11 cellular contexts compared by ENCODE assay signal in the genomic region with DNA sequence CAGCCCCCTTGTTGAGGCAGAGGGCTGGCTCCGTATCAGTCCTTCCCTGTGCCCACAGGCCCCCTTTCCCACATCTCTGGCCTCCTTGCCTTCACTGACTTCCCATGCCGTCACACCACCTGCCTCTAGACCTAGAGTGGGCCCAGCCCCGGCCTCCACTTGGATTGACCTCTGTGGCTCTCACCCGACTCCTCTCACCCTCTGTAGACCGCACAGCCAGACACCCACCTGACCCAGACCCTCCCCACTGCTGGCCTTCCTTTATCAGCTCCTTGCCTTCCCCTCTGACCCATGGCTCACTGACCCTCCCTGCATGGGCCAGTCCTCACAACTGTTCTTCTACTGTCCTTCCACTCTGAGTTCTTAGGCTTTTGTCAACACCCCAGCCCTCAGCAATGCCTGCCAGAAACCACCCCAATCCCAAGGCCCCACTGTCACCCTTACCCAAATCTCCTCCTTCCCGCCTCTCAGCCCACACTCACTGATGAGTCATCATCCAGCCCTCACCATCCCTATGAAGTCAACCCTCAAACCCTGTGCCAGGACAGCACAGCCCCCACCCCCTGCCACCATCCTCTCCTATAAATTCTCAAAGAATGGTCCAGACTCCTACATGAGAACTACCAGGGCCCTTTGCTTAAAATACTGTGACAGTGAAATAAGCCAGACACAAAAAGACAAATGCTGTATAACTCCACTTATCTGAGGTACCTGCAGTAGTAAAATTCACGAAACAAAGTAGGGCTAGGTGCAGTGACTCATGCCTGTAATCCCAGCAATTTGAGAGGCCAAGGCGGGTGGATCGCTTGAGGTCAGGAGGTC. TPM values are rescaled to one million over a fixed set of nuclear protein-coding genes. Genes with fewer than 3 reads are reported as not detected.
A peak's percentile ranks its signal among the peaks of the same experiment; 100 is the strongest.
DNase-seq lines count a peak whose midpoint lies in the region; ATAC-seq, FAIRE-seq and TF ChIP-seq lines count a peak whose summit lies in the region.
"Had no signal": no experiment of that assay in that cellular context is flagged by ENCODE, and none has a peak within 500 bp of the region (broad histone marks: within the 10 kb centered on the region; RNA-seq: fewer than 3 reads in every experiment).

No MANE protein-coding gene starts in this region.

- TF ChIP-seq CTCF in IMR-90 (conservative IDR thresholded peaks at IDR 0.05; ENCODE audit: low read depth, low read length) = no peak
- no peak for TF ChIP-seq CTCF in brain (conservative IDR thresholded peaks at IDR 0.05)
- TF ChIP-seq CTCF in mucosa of descending colon (IDR thresholded peaks at IDR 0.05) = no peak
- no peak for TF ChIP-seq CTCF in D721Med (IDR thresholded peaks at IDR 0.05; ENCODE audit: insufficient read depth, missing control alignments)

- H2AFZ ChIP-seq in IMR-90 (replicated peaks; ENCODE audit: low read length, poor library complexity) = peak overlapping the region; percentile 61

- peak overlapping the region; percentile 6 for H2AK9ac ChIP-seq in IMR-90 (replicated peaks; ENCODE audit: low read depth, low read length, poor library complexity)

- BruUV-seq in IMR-90 (replicated peaks; lab: Mats Ljungman, UMichigan) = no TSS peak

- H3K9ac ChIP-seq in IMR-90 (ENCODE audit: low read depth, low read length) = no peak overlapping the region

- no peaks in the 10 kb centered on the region for H3K36me3 ChIP-seq in IMR-90 (ENCODE audit: control insufficient read depth, insufficient read depth, low read length)
- H3K36me3 ChIP-seq in mucosa of descending colon (ENCODE audit: low read depth) = no peaks in the 10 kb centered on the region

- POLR2A ChIA-PET in IMR-90 (lab: Charles Lee; ENCODE audit: unreplicated experiment) = no interaction called here

- ATAC-seq in IMR-90 (ENCODE audit: low read depth) (peak; percentile 82), mucosa of descending colon (peak; percentile 62), GM19035 (IDR thresholded peaks at IDR 0.05; ENCODE audit: unreplicated experiment) (no peak)

- peak overlapping the region; percentile 23 for H3K4ac ChIP-seq in IMR-90 (ENCODE audit: low read depth, low read length)

- WGBS in IMR-90 (ENCODE audit: extremely low coverage in 2 of 2, insufficient read length in 1 of 2), 2 experiments = 57% methylated on average over 9 of the region's 9 CpGs; no CpG with 5 or more reads in 1 of the 2 experiments

- H4K91ac ChIP-seq in IMR-90 (ENCODE audit: insufficient read depth, low read depth, low read length) = peak overlapping the region; percentile 31; the same call in 1 of the 2 replicates

- peak overlapping the region; percentile 28 to 84 (median 72) for H3K27ac Mint-ChIP-seq in brain

- 0 out of 2 replicates have a peak overlapping the region, but pooled peaks have one; percentile 37 for H2BK120ac ChIP-seq in IMR-90 (ENCODE audit: low read depth, low read length)

- H3K23ac ChIP-seq in IMR-90 (ENCODE audit: low read depth, low read length) = 0 out of 2 replicates have a peak overlapping the region, but pooled peaks have one; percentile 0

- no peaks in the 10 kb centered on the region for H3K36me3 Mint-ChIP-seq in brain

- no peak overlapping the region for H2BK5ac ChIP-seq in IMR-90 (ENCODE audit: low read depth, low read length, poor library complexity, severe bottlenecking)

- no peaks in the 10 kb centered on the region for H4K20me1 ChIP-seq in IMR-90 (ENCODE audit: insufficient read depth, low read length)

- 0 out of 2 replicates have a peak overlapping the region, but pooled peaks have one; percentile 0 for H2BK20ac ChIP-seq in IMR-90 (ENCODE audit: low read depth, low read length)

- in situ Hi-C loops in IMR-90 (cut with MboI; ENCODE audit: low sequenced_read_pairs) = no loop called here

- no peaks in the 10 kb centered on the region for H3K27me3 ChIP-seq in IMR-90 (ENCODE audit: control insufficient read depth, insufficient read depth, low read length)

- no peak for FAIRE-seq in D721Med (lab: Jason Lieb, UNC)

- DNase-seq in AG08395 (ENCODE audit: low spot score) = peak; percentile 55
- peak; percentile 59 for DNase-seq in IMR-90
- no peak for DNase-seq in mucosa of descending colon
- no peak for DNase-seq in D721Med (ENCODE audit: insufficient read length, low spot score)
- no peak for DNase-seq in stimulated activated CD4-positive, alpha-beta T cell treated with anti-CD3 and anti-CD28 coated beads, Interleukin-1b, Interleukin-23, amount 100 ng/mL, for 48 hours
- no peak for DNase-seq in DMS153 (lab: John Stamatoyannopoulos, UW)
- DNase-seq: stimulated activated CD4-positive, alpha-beta T cell treated with anti-CD3 and anti-CD28 coated beads, Interleukin-2, amount 100 ng/mL, for 48 hours had no signal

- no peak overlapping the region for H3K4me3 Mint-ChIP-seq in brain

- peak overlapping the region in 1 of 2 experiments; percentile 10; a peak in 1 of 4 replicates for H4K8ac ChIP-seq in IMR-90 (ENCODE audit: low read depth in 2 of 2, low read length in 2 of 2)

- H3K14ac ChIP-seq in IMR-90 (replicated peaks; ENCODE audit: low read depth, low read length) = peak overlapping the region; percentile 21; the same call in 1 of the 2 replicates

- no peaks in the 10 kb centered on the region for H3K79me1 ChIP-seq in IMR-90 (ENCODE audit: low read depth in 1 of 2, low read length in 2 of 2)

- TF ChIP-seq RAD21 in IMR-90 (IDR thresholded peaks at IDR 0.05; ENCODE audit: low read length) = no peak

- H3K18ac ChIP-seq in IMR-90 (ENCODE audit: low read depth, low read length) = no peak overlapping the region

- H3K9me3 ChIP-seq in IMR-90 (ENCODE audit: control insufficient read depth, insufficient read depth, low read length) = no peaks in the 10 kb centered on the region
- no peaks in the 10 kb centered on the region for H3K9me3 ChIP-seq in mucosa of descending colon

- no peaks in the 10 kb centered on the region for H3K9me3 Mint-ChIP-seq in brain

- H3K4me3 ChIP-seq in IMR-90 (ENCODE audit: insufficient read depth, low read depth, low read length) (no peak overlapping the region), mucosa of descending colon (no peak overlapping the region)

- no peak overlapping the region for H3K4me2 ChIP-seq in IMR-90 (ENCODE audit: low read depth, low read length)

- H4K5ac ChIP-seq in IMR-90 (ENCODE audit: low read depth, low read length) = no peak overlapping the region

- H3K4me1 ChIP-seq in IMR-90 (ENCODE audit: control insufficient read depth, insufficient read depth, low read length) (peaks cover 8% of the 10 kb centered on the region), mucosa of descending colon (ENCODE audit: low read depth) (no peaks in the 10 kb centered on the region)

- peaks cover 10% of the 10 kb centered on the region for H3K27me3 Mint-ChIP-seq in brain

- intact Hi-C loops in IMR-90 (cut with micrococcal nuclease) (no loop called here), mucosa of descending colon (cut with DNase I, micrococcal nuclease) (no loop called here)

- H3K9me1 ChIP-seq in IMR-90 (ENCODE audit: insufficient read depth, low read length) = peaks cover 13% of the 10 kb centered on the region

- H3K4me1 Mint-ChIP-seq in brain = peaks cover 13% of the 10 kb centered on the region

- peak overlapping the region; percentile 56 for H2AK5ac ChIP-seq in IMR-90 (ENCODE audit: low read depth, low read length)

- H2BK15ac ChIP-seq in IMR-90 (ENCODE audit: low read depth, low read length) = no peak overlapping the region; the same call in 2 of the 3 replicates

- dilution Hi-C loops in IMR-90 (cut with HindIII; ENCODE audit: low sequenced_read_pairs, unreplicated experiment) = no loop called here

- no peak overlapping the region for H3K27ac ChIP-seq in IMR-90 (ENCODE audit: insufficient read depth, low read length)

- no peak overlapping the region for H3K56ac ChIP-seq in IMR-90 (ENCODE audit: extremely low read depth, insufficient read depth, low read length)

- TF ChIP-seq POLR2A in IMR-90 (IDR thresholded peaks at IDR 0.05; ENCODE audit: low read depth, low read length) = no peak

- CTCF ChIA-PET in IMR-90 (lab: Yijun Ruan, JAX) = no interaction called here

TF ChIP-seq in IMR-90, 13 proteins besides CTCF, POLR2A, EP300 and RAD21:
- TF ChIP-seq FOS (IDR thresholded peaks at IDR 0.05; ENCODE audit: low read depth, low read length) = peak; percentile 87
- TF ChIP-seq MAZ (IDR thresholded peaks at IDR 0.05; ENCODE audit: borderline replicate concordance, low read depth, low read length) = peak; percentile 27; the same call in 1 of the 2 replicates
- TF ChIP-seq NFE2L2 (IDR thresholded peaks at IDR 0.05; ENCODE audit: low read depth, low read length) = no peak
- no peak for TF ChIP-seq BHLHE40 (IDR thresholded peaks at IDR 0.05; ENCODE audit: low read depth, low read length)

RNA-seq across cellular contexts. Expression of a gene that starts 53.4 kb away (rescaled TPM):
- not detected in 2 replicates for total RNA-seq in IMR-90 (2012; rRNA removed)
- polyA plus RNA-seq in IMR-90 (2012; rRNA removed) = not detected in 2 replicates
- not detected in 2 replicates for polyA plus RNA-seq in IMR-90 (2012; cell fraction: cytosol; rRNA removed)
- polyA plus RNA-seq in IMR-90 (2012; cell fraction: nucleus; rRNA removed; ENCODE audit: low replicate concordance) = not detected in 2 replicates
- polyA plus RNA-seq in brain (ENCODE audit: insufficient read depth, low read depth, low replicate concordance) = 24.1 TPM
- not detected for total RNA-seq in mucosa of descending colon
- total RNA-seq: cerebellum, liver had no signal
- polyA plus RNA-seq: liver had no signal

Comparison
In these comparisons a context has a peak if more than half of its experiments do, and no peak if none do; other contexts are left out.
1. DNase-seq: peak in AG08395 (single experiment) and IMR-90 (single experiment); none in mucosa of descending colon (0 of 3), D721Med (single experiment), stimulated activated CD4-positive, alpha-beta T cell treated with anti-CD3 and anti-CD28 coated beads, Interleukin-1b, Interleukin-23, amount 100 ng/mL, for 48 hours (single experiment) and DMS153 (single experiment).